In the genomic region with DNA sequence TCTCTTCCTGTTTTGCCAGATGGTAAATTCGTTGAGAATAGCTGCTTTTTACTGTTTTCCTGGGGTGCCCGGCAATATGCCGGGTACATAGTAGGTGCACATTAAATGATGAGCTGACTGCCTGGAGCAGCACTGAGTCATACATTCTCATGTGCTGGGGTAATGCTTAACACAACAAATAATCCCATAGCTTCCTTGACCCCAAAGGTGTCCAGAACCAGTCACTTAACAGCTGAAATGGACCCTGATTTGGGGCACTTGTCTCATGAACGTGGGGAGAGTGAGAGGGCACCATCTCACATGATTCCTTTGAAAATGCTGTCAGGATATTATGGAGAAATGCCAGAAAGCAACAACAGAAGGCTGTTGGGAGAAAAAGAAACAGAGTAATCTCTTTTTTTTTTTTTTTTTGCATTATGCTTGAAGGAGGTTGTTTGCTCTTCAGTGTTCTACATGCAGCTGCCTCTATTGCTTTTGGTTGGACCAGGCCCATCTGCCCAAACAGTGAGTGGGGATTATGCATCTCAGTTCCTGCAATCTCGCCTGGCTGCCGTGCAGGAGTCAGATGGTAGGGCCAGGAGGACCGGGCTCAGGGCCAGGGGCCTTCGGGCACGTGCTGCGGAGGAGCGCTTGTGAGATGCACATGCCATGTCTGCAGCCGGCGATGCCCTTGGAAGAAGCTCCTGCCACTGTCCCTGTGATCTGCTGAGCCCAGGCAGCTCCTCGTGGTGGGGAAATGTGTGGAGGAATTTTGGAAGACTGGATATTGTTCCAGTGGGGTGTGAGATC, we compare ENCODE assay signal across 1 cellular context.
TF ChIP-seq lines count a peak whose summit lies in the region.

No MANE protein-coding gene starts in this region.

TF ChIP-seq in endothelial cell of umbilical vein, 7 proteins besides CTCF, POLR2A, EP300 and RAD21:
- TF ChIP-seq GATA2 (IDR thresholded peaks at IDR 0.05; ENCODE audit: insufficient read depth, insufficient read length, low read depth, low read length), result no peak
- no peak for TF ChIP-seq EZH2 (IDR thresholded peaks at IDR 0.05; ENCODE audit: borderline replicate concordance, low read depth, low read length, severe bottlenecking)
- no peak for TF ChIP-seq MYC (IDR thresholded peaks at IDR 0.05; ENCODE audit: low read depth, low read length)
- TF ChIP-seq MAX (IDR thresholded peaks at IDR 0.05; ENCODE audit: insufficient read depth, insufficient read length), result no peak
- TF ChIP-seq POLR2AphosphoS5 (IDR thresholded peaks at IDR 0.05; ENCODE audit: insufficient read depth, low read depth, low read length), result no peak
- TF ChIP-seq FOS (IDR thresholded peaks at IDR 0.05; ENCODE audit: borderline replicate concordance, insufficient read depth, low read length), result no peak
- peak; percentile 29 for TF ChIP-seq JUN (IDR thresholded peaks at IDR 0.05; ENCODE audit: borderline replicate concordance, insufficient read depth, insufficient read length, low read depth)
